ENCODE assay signal across 9 cellular contexts in the genomic region with DNA sequence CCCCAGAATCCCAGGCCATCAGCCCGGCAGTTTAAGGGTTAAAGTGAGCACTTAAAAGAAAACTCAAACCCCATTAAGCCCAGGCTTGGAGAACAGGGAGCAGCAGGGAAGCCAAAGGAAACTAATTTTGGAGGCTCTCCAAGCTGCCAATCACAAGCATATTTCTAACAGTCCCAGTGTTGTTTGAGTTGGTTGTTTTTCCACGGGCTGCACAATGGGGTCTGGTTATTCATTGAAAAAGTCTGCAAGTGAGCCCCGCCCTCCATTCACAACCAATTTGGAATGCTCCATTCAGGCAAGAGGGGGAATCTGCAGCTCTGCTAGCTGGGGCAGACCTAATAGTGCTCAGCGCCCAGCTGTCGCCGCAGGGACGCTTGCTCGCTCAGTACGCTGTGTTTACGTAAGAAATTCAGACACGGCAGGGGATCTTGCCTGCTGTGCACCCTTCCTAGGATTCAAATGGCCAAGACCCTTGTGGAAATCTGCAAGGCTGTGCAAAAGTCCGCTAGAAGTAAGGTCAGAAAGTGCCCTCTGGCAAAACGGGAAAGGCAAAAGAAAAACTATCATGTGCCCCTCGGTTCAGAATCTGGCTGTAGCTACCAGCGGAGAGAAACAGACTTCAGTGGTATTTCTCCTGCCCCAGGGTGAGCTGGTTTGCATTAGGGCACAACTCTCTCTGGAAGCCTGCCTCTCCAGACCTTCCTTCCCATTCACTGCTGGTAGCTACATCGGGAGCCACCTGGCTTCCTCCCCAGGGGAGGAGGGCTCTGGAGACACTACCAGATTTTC. TPM values are rescaled to one million over a fixed set of nuclear protein-coding genes. Genes with fewer than 3 reads are reported as not detected.
A peak's percentile ranks its signal among the peaks of the same experiment; 100 is the strongest.
DNase-seq lines count a peak whose midpoint lies in the region; ATAC-seq lines count a peak whose summit lies in the region.
"Had no signal": no experiment of that assay in that cellular context is flagged by ENCODE, and none has a peak within 500 bp of the region (broad histone marks: within the 10 kb centered on the region; RNA-seq: fewer than 3 reads in every experiment).

No MANE protein-coding gene starts in this region.

- H3K4me1 Mint-ChIP-seq in activated naive CD8-positive, alpha-beta T cell treated with anti-CD3 and anti-CD28 coated beads, Interleukin-2, amount 10 ng/mL, durations not matched to agents 7 days and 5 days, result peaks cover 10% of the 10 kb centered on the region
- H3K4me1 Mint-ChIP-seq in activated naive CD8-positive, alpha-beta T cell treated with anti-CD3 and anti-CD28 coated beads for 36 hours, result peaks cover 6% of the 10 kb centered on the region
- peaks cover 14 to 21% of the 10 kb centered on the region in 2 donors for H3K4me1 Mint-ChIP-seq in stimulated activated naive B cell treated with anti-CD40 and anti-IgM and Interleukin-4, amounts not matched to agents 10 μg/mL and 1 μg/mL and 100 μg/mL, for 72 hours

- H3K27ac Mint-ChIP-seq in activated naive CD8-positive, alpha-beta T cell treated with anti-CD3 and anti-CD28 coated beads, Interleukin-2, amount 10 ng/mL, durations not matched to agents 7 days and 5 days, result no peak overlapping the region
- H3K27ac Mint-ChIP-seq in activated naive CD8-positive, alpha-beta T cell treated with anti-CD3 and anti-CD28 coated beads for 36 hours, result no peak overlapping the region
- no peak overlapping the region for H3K27ac Mint-ChIP-seq in stimulated activated naive B cell treated with anti-CD40 and anti-IgM and Interleukin-4, amounts not matched to agents 10 μg/mL and 1 μg/mL and 100 μg/mL, for 72 hours

- no peaks in the 10 kb centered on the region for H3K9me3 Mint-ChIP-seq in activated naive CD8-positive, alpha-beta T cell treated with anti-CD3 and anti-CD28 coated beads, Interleukin-2, amount 10 ng/mL, durations not matched to agents 7 days and 5 days
- H3K9me3 Mint-ChIP-seq in activated naive CD8-positive, alpha-beta T cell treated with anti-CD3 and anti-CD28 coated beads for 36 hours, result no peaks in the 10 kb centered on the region
- H3K9me3 Mint-ChIP-seq in stimulated activated naive B cell treated with anti-CD40 and anti-IgM and Interleukin-4, amounts not matched to agents 10 μg/mL and 1 μg/mL and 100 μg/mL, for 72 hours, result no peaks in the 10 kb centered on the region

- peaks cover 83% of the 10 kb centered on the region for H3K27me3 Mint-ChIP-seq in activated naive CD8-positive, alpha-beta T cell treated with anti-CD3 and anti-CD28 coated beads, Interleukin-2, amount 10 ng/mL, durations not matched to agents 7 days and 5 days
- peaks cover 85% of the 10 kb centered on the region for H3K27me3 Mint-ChIP-seq in activated naive CD8-positive, alpha-beta T cell treated with anti-CD3 and anti-CD28 coated beads for 36 hours
- H3K27me3 Mint-ChIP-seq in stimulated activated naive B cell treated with anti-CD40 and anti-IgM and Interleukin-4, amounts not matched to agents 10 μg/mL and 1 μg/mL and 100 μg/mL, for 72 hours, result peaks cover 43 to 53% of the 10 kb centered on the region in 2 donors

- no peaks in the 10 kb centered on the region for H3K36me3 Mint-ChIP-seq in activated naive CD8-positive, alpha-beta T cell treated with anti-CD3 and anti-CD28 coated beads, Interleukin-2, amount 10 ng/mL, durations not matched to agents 7 days and 5 days
- H3K36me3 Mint-ChIP-seq in activated naive CD8-positive, alpha-beta T cell treated with anti-CD3 and anti-CD28 coated beads for 36 hours, result no peaks in the 10 kb centered on the region
- H3K36me3 Mint-ChIP-seq in stimulated activated naive B cell treated with anti-CD40 and anti-IgM and Interleukin-4, amounts not matched to agents 10 μg/mL and 1 μg/mL and 100 μg/mL, for 72 hours, result no peaks in the 10 kb centered on the region

- peak; percentile 47 for ATAC-seq in activated naive CD8-positive, alpha-beta T cell treated with anti-CD3 and anti-CD28 coated beads, Interleukin-2, amount 10 ng/mL, durations not matched to agents 7 days and 5 days (ENCODE audit: low read depth)
- peak; percentile 79 to 84 for ATAC-seq in stimulated activated naive B cell treated with anti-CD40 and anti-IgM and Interleukin-4, amounts not matched to agents 10 μg/mL and 1 μg/mL and 100 μg/mL, for 72 hours (replicated peaks)

- POLR2A ChIA-PET in activated naive CD8-positive, alpha-beta T cell treated with anti-CD3 and anti-CD28 coated beads, Interleukin-2, amount 10 ng/mL, durations not matched to agents 7 days and 5 days (lab: Charles Lee), result interaction anchor here (1.2 to 1.3 kb wide), 2 partner anchors 12 to 17 kb away, joined by 3 to 4 read pairs; a partner anchor contains a TSS

- no peaks in the 10 kb centered on the region for H3K27me3 ChIP-seq in layer of hippocampus (ENCODE audit: control insufficient read depth, insufficient read depth, low read length)

- peak overlapping the region; percentile 56 for H3K4me3 Mint-ChIP-seq in activated naive CD8-positive, alpha-beta T cell treated with anti-CD3 and anti-CD28 coated beads, Interleukin-2, amount 10 ng/mL, durations not matched to agents 7 days and 5 days
- H3K4me3 Mint-ChIP-seq in activated naive CD8-positive, alpha-beta T cell treated with anti-CD3 and anti-CD28 coated beads for 36 hours, result no peak overlapping the region
- H3K4me3 Mint-ChIP-seq in stimulated activated naive B cell treated with anti-CD40 and anti-IgM and Interleukin-4, amounts not matched to agents 10 μg/mL and 1 μg/mL and 100 μg/mL, for 72 hours, result peak overlapping the region; percentile 61 to 69

- no peak for DNase-seq in activated naive CD8-positive, alpha-beta T cell treated with anti-CD3 and anti-CD28 coated beads, Interleukin-2, amount 10 ng/mL, durations not matched to agents 7 days and 5 days
- no peak for DNase-seq in activated naive CD8-positive, alpha-beta T cell treated with anti-CD3 and anti-CD28 coated beads for 36 hours
- DNase-seq in NCI-H748 treated with DMSO at 0.1 percent for 48 hours (lab: John Stamatoyannopoulos, UW) (peak; percentile 31), dermis blood vessel endothelial cell (peak; percentile 95), NAMALWA (ENCODE audit: low spot score) (no peak)
- no peak for DNase-seq in stimulated activated naive B cell treated with anti-CD40 and anti-IgM and Interleukin-4, amounts not matched to agents 10 μg/mL and 1 μg/mL and 100 μg/mL, for 72 hours
- DNase-seq in activated CD4-positive, CD25-positive, alpha-beta regulatory T cell treated with anti-CD3 and anti-CD28 coated beads, Interleukin-2, amount 50 U/mL, for 72 hours, result no peak
- DNase-seq: DND-41 had no signal

- H3K27ac ChIP-seq in layer of hippocampus (ENCODE audit: low read depth, low read length), result peak overlapping the region; percentile 13

RNA-seq across cellular contexts. Expression of a gene that starts 11.0 kb away (rescaled TPM):
- total RNA-seq in activated naive CD8-positive, alpha-beta T cell treated with anti-CD3 and anti-CD28 coated beads, Interleukin-2, amount 10 ng/mL, durations not matched to agents 7 days and 5 days, result 1 to 10 TPM; 1.4 to 2.0 TPM
- 1 to 10 TPM; 1.0 to 1.2 TPM for total RNA-seq in activated naive CD8-positive, alpha-beta T cell treated with anti-CD3 and anti-CD28 coated beads for 36 hours
- total RNA-seq in dermis blood vessel endothelial cell, result 14.1 and 38.6 TPM in 2 replicates

Comparison
In these comparisons a context has a peak if more than half of its experiments do, and no peak if none do; other contexts are left out.
1. DNase-seq: peak in NCI-H748 treated with DMSO at 0.1 percent for 48 hours (single experiment) and dermis blood vessel endothelial cell (single experiment); none in activated naive CD8-positive, alpha-beta T cell treated with anti-CD3 and anti-CD28 coated beads, Interleukin-2, amount 10 ng/mL, durations not matched to agents 7 days and 5 days (single experiment), activated naive CD8-positive, alpha-beta T cell treated with anti-CD3 and anti-CD28 coated beads for 36 hours (single experiment), stimulated activated naive B cell treated with anti-CD40 and anti-IgM and Interleukin-4, amounts not matched to agents 10 μg/mL and 1 μg/mL and 100 μg/mL, for 72 hours (single experiment), NAMALWA (single experiment) and activated CD4-positive, CD25-positive, alpha-beta regulatory T cell treated with anti-CD3 and anti-CD28 coated beads, Interleukin-2, amount 50 U/mL, for 72 hours (single experiment).